ENCODE assay signal across 23 cellular contexts in genomic region chr7:41047192-41047591, GRCh38.
DNase-seq lines count a peak whose midpoint lies in the region; ATAC-seq and TF ChIP-seq lines count a peak whose summit lies in the region.
"Had no signal": no experiment of that assay in that cellular context is flagged by ENCODE, and none has a peak within 500 bp of the region (broad histone marks: within the 10 kb centered on the region; RNA-seq: fewer than 3 reads in every experiment).

No MANE protein-coding gene starts in this region.

- peak overlapping the region; percentile 22 for H3K27ac Mint-ChIP-seq in activated CD8-positive, alpha-beta memory T cell treated with anti-CD3 and anti-CD28 coated beads, Interleukin-2, amount 10 ng/mL, durations not matched to agents 7 days and 5 days
- H3K27ac Mint-ChIP-seq: CD14-positive monocyte, endodermal cell had no signal

- no peak for DNase-seq in activated CD8-positive, alpha-beta memory T cell treated with anti-CD3 and anti-CD28 coated beads, Interleukin-2, amount 10 ng/mL, durations not matched to agents 7 days and 5 days
- DNase-seq in activated CD8-positive, alpha-beta memory T cell treated with anti-CD3 and anti-CD28 coated beads for 24 hours, result no peak
- DNase-seq in esophagus muscularis mucosa (ENCODE audit: extremely low spot score) (peak; percentile 45), left kidney (ENCODE audit: low read depth, low spot score) (peak; percentile 56), smooth muscle cell (lab: John Stamatoyannopoulos, UW; ENCODE audit: unreplicated experiment) (no peak), globus pallidus (ENCODE audit: low spot score) (no peak)
- DNase-seq: activated CD4-positive, alpha-beta T cell treated with anti-CD3 and anti-CD28 coated beads, Interleukin-2, amount 50 U/mL, for 48 hours; activated CD8-positive, alpha-beta memory T cell treated with anti-CD3 and anti-CD28 coated beads, Interleukin-2, amount 50 U/mL, for 4 hours; activated naive CD4-positive, alpha-beta T cell treated with Interleukin-2 at 50 U/mL for 16 hours; cerebellar nuclear complex; dermis blood vessel endothelial cell; endodermal cell; NCI-H1048; NCI-H1694 treated with DMSO at 0.1 percent for 48 hours; OCI-M1; stimulated activated naive CD8-positive, alpha-beta T cell treated with anti-CD3 and anti-CD28 coated beads, Interleukin-15, Interleukin-2, amounts not matched to agents 100 U/mL and 50 U/mL, for 24 hours had no signal

- H3K27ac ChIP-seq in esophagus muscularis mucosa (replicated peaks in 1 of 4), result no peak overlapping the region
- peak overlapping the region; percentile 79 for H3K27ac ChIP-seq in smooth muscle cell (ENCODE audit: low read depth)

- H3K4me3 Mint-ChIP-seq in activated CD8-positive, alpha-beta memory T cell treated with anti-CD3 and anti-CD28 coated beads, Interleukin-2, amount 10 ng/mL, durations not matched to agents 7 days and 5 days, result no peak overlapping the region
- H3K4me3 Mint-ChIP-seq: CD14-positive monocyte, endodermal cell had no signal

- no peak for TF ChIP-seq POLR2A in esophagus muscularis mucosa (IDR thresholded peaks at IDR 0.05; ENCODE audit: low read depth)

- H3K27me3 Mint-ChIP-seq in activated CD8-positive, alpha-beta memory T cell treated with anti-CD3 and anti-CD28 coated beads, Interleukin-2, amount 10 ng/mL, durations not matched to agents 7 days and 5 days, result no peaks in the 10 kb centered on the region

- H3F3A ChIP-seq in smooth muscle cell (ENCODE audit: low read depth), result peaks cover 14% of the 10 kb centered on the region

- WGBS in esophagus muscularis mucosa, result 72% methylated on average over 4 of the region's 4 CpGs
- 27% methylated on average over 4 of the region's 4 CpGs for WGBS in smooth muscle cell (ENCODE audit: low lambda C conversion rate)

- intact Hi-C loops in esophagus muscularis mucosa (cut with DNase I), result no loop called here

- H3K9me3 ChIP-seq in esophagus muscularis mucosa (peaks cover 0 to 7% (median 6%) of the 10 kb centered on the region in 4 donors), smooth muscle cell (replicated peaks; ENCODE audit: low read depth) (no peaks in the 10 kb centered on the region)

- no peak for ATAC-seq in activated CD8-positive, alpha-beta memory T cell treated with anti-CD3 and anti-CD28 coated beads, Interleukin-2, amount 10 ng/mL, durations not matched to agents 7 days and 5 days
- no peak for ATAC-seq in GM21367 (IDR thresholded peaks at IDR 0.05; ENCODE audit: unreplicated experiment)
- ATAC-seq in GM21528 (IDR thresholded peaks at IDR 0.05; ENCODE audit: low FRiP score, unreplicated experiment), result no peak
- ATAC-seq: activated CD4-positive, CD25-positive, alpha-beta regulatory T cell treated with anti-CD3 and anti-CD28 coated beads, Interleukin-2, amount 50 U/mL, for 24 hours; esophagus mucosa; K562; left lobe of liver; stimulated activated naive CD8-positive, alpha-beta T cell treated with anti-CD3 and anti-CD28 coated beads, Interleukin-15, Interleukin-2, amounts not matched to agents 100 U/mL and 50 U/mL, for 24 hours had no signal

- H3K36me3 ChIP-seq in esophagus muscularis mucosa (no peaks in the 10 kb centered on the region), smooth muscle cell (ENCODE audit: low read depth) (no peaks in the 10 kb centered on the region)

- H3K4me1 ChIP-seq in esophagus muscularis mucosa, result peaks cover 0 to 12% (median 0%) of the 10 kb centered on the region in 4 donors
- peaks cover 7% of the 10 kb centered on the region for H3K4me1 ChIP-seq in smooth muscle cell (ENCODE audit: low read depth)

- H3K9me3 Mint-ChIP-seq in activated CD8-positive, alpha-beta memory T cell treated with anti-CD3 and anti-CD28 coated beads, Interleukin-2, amount 10 ng/mL, durations not matched to agents 7 days and 5 days (ENCODE audit: low read depth), result peaks cover 9% of the 10 kb centered on the region

- H3K4me2 ChIP-seq in smooth muscle cell, result peak overlapping the region; percentile 80

- no peak overlapping the region for H3K4me3 ChIP-seq in esophagus muscularis mucosa
- no peak overlapping the region for H3K4me3 ChIP-seq in smooth muscle cell
- H3K4me3 ChIP-seq: K562 had no signal

- no peaks in the 10 kb centered on the region for H3K79me2 ChIP-seq in smooth muscle cell (ENCODE audit: low read depth)

- CTCF ChIA-PET in activated CD8-positive, alpha-beta memory T cell treated with anti-CD3 and anti-CD28 coated beads, Interleukin-2, amount 10 ng/mL, durations not matched to agents 7 days and 5 days (lab: Charles Lee), result no interaction called here

- peak overlapping the region; percentile 23 for H3K9ac ChIP-seq in smooth muscle cell (ENCODE audit: low read depth)

- H3K36me3 Mint-ChIP-seq in activated CD8-positive, alpha-beta memory T cell treated with anti-CD3 and anti-CD28 coated beads, Interleukin-2, amount 10 ng/mL, durations not matched to agents 7 days and 5 days, result no peaks in the 10 kb centered on the region
- H3K36me3 Mint-ChIP-seq: CD14-positive monocyte had no signal

- H3K27me3 ChIP-seq in esophagus muscularis mucosa (no peaks in the 10 kb centered on the region), smooth muscle cell (ENCODE audit: low read depth) (no peaks in the 10 kb centered on the region)

- TF ChIP-seq CTCF in esophagus muscularis mucosa (IDR thresholded peaks at IDR 0.05) (no peak), smooth muscle cell (IDR thresholded peaks at IDR 0.05; ENCODE audit: borderline replicate concordance, insufficient read depth, poor library complexity, severe bottlenecking) (no peak)

- peak overlapping the region; percentile 47 for H2AFZ ChIP-seq in smooth muscle cell (ENCODE audit: low read depth)

- no peaks in the 10 kb centered on the region for H4K20me1 ChIP-seq in smooth muscle cell (ENCODE audit: low read depth)

- no peak for TF ChIP-seq EP300 in esophagus muscularis mucosa (IDR thresholded peaks at IDR 0.05)

- H3K4me1 Mint-ChIP-seq in activated CD8-positive, alpha-beta memory T cell treated with anti-CD3 and anti-CD28 coated beads, Interleukin-2, amount 10 ng/mL, durations not matched to agents 7 days and 5 days, result no peaks in the 10 kb centered on the region
- H3K4me1 Mint-ChIP-seq: CD14-positive monocyte, endodermal cell had no signal

Comparison
In these comparisons a context has a peak if more than half of its experiments do, and no peak if none do; other contexts are left out.
1. DNase-seq: peak in esophagus muscularis mucosa (single experiment) and left kidney (single experiment); none in activated CD8-positive, alpha-beta memory T cell treated with anti-CD3 and anti-CD28 coated beads, Interleukin-2, amount 10 ng/mL, durations not matched to agents 7 days and 5 days (single experiment), activated CD8-positive, alpha-beta memory T cell treated with anti-CD3 and anti-CD28 coated beads for 24 hours (single experiment), smooth muscle cell (single experiment) and globus pallidus (single experiment).